8 cellular contexts compared by ENCODE assay signal in the genomic region with DNA sequence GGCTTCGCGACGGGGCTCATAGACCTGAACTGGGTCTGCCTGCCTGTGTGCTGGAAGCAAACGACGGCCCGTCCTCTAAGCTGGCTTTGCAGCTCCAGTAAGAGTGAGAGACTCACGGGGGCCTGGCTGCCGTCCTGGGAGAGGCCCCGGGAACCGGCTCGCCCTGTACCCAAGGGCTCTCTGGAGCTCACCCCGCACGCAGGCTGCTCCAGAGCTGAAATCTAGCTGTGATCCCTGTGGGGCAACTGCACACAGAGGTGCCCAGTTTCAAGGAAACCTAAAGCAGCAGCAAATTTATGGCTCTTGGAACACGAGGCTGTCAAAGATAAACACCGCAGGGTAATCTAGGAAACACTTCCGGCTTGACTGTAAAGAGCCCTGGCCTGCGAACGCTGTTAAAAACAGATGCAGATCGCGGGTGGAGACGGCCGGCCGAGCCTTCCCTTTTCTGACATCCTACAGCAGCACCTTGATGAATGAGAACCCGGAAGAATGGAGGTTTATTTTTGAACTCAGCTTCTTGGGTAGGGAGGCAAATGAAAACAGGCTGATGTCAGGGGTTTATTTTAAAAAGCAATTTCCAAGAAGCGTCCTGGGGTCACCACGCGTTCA. TPM values are rescaled to one million over a fixed set of nuclear protein-coding genes. Genes with fewer than 3 reads are reported as not detected.
A peak's percentile ranks its signal among the peaks of the same experiment; 100 is the strongest.
DNase-seq lines count a peak whose midpoint lies in the region; ATAC-seq and TF ChIP-seq lines count a peak whose summit lies in the region.

No MANE protein-coding gene starts in this region.

- no peak overlapping the region for H3K9ac ChIP-seq in rectal smooth muscle tissue (ENCODE audit: low read length)

- in situ Hi-C loops in GM13977 (cut with MboI; ENCODE audit: low pct_unique_long_range_greater_than_20kb, low sequenced_read_pairs, unreplicated experiment), result no loop called here

- DNase-seq in GM13977 (ENCODE audit: low spot score) (peak; percentile 76), Peyer's patch (peak; percentile 49 to 74 (median 70)), fibroblast of mammary gland (ENCODE audit: low read depth) (peak; percentile 37), NCI-H345 treated with DMSO at 0.1 percent for 48 hours (lab: John Stamatoyannopoulos, UW; ENCODE audit: unreplicated experiment) (no peak), NCI-H69 (lab: John Stamatoyannopoulos, UW) (no peak)

- no peaks in the 10 kb centered on the region for H3K9me3 ChIP-seq in Peyer's patch

- H3K4me3 ChIP-seq in Peyer's patch, result peak overlapping the region in 1 of 4 donors; percentile 3
- H3K4me3 ChIP-seq in fibroblast of mammary gland (ENCODE audit: control insufficient read depth, low read depth, low read length), result no peak overlapping the region
- H3K4me3 ChIP-seq in rectal smooth muscle tissue (ENCODE audit: low read length), result peak overlapping the region; percentile 43

- H3K27ac ChIP-seq in Peyer's patch (peak overlapping the region in 2 of 4 donors; percentile 25 to 56), rectal smooth muscle tissue (ENCODE audit: low read depth, low read length) (peak overlapping the region; percentile 40)

- H3K4me1 ChIP-seq in Peyer's patch (peaks cover 0 to 21% (median 3%) of the 10 kb centered on the region in 4 donors), rectal smooth muscle tissue (ENCODE audit: control insufficient read depth, insufficient read depth, low read length) (peaks cover 13% of the 10 kb centered on the region)

- TF ChIP-seq CTCF in GM13977 (IDR thresholded peaks at IDR 0.05; ENCODE audit: extremely low read depth, insufficient read depth, missing control alignments) (no peak), Peyer's patch (IDR thresholded peaks at IDR 0.05) (no peak), fibroblast of mammary gland (conservative IDR thresholded peaks at IDR 0.05; ENCODE audit: control insufficient read depth, insufficient read depth, low read depth, low read length) (no peak)

- H3K27me3 ChIP-seq in Peyer's patch, result no peaks in the 10 kb centered on the region
- H3K27me3 ChIP-seq in rectal smooth muscle tissue (ENCODE audit: control insufficient read depth, insufficient read depth, low read length), result no peaks in the 10 kb centered on the region

- ATAC-seq in GM19023 (IDR thresholded peaks at IDR 0.05; ENCODE audit: unreplicated experiment) (no peak), GM19397 (IDR thresholded peaks at IDR 0.05; ENCODE audit: unreplicated experiment) (no peak)

- TF ChIP-seq POLR2A in Peyer's patch (IDR thresholded peaks at IDR 0.05), result no peak

- H3K36me3 ChIP-seq in Peyer's patch, result peaks cover 0 to 6% (median 0%) of the 10 kb centered on the region in 3 donors
- H3K36me3 ChIP-seq in rectal smooth muscle tissue (ENCODE audit: control insufficient read depth, insufficient read depth, low read length), result peaks cover 3% of the 10 kb centered on the region

RNA-seq across cellular contexts. Expression of a gene that starts 29.4 kb away (rescaled TPM):
- under 1 TPM in 1 of 4 donors, not detected in 3; 0.67 TPM for total RNA-seq in Peyer's patch

Comparison
In these comparisons a context has a peak if more than half of its experiments do, and no peak if none do; other contexts are left out.
1. DNase-seq: peak in GM13977 (single experiment), Peyer's patch (3 of 3) and fibroblast of mammary gland (single experiment); none in NCI-H345 treated with DMSO at 0.1 percent for 48 hours (single experiment) and NCI-H69 (single experiment).